Comparison of ENCODE assay signal across 39 cellular contexts in genomic region chr2:107990718-107991117, GRCh38. TPM values are rescaled to one million over a fixed set of nuclear protein-coding genes. Genes with fewer than 3 reads are reported as not detected.
"Had no signal": no experiment of that assay in that cellular context is flagged by ENCODE, and none has a peak within 500 bp of the region (broad histone marks: within the 10 kb centered on the region; RNA-seq: fewer than 3 reads in every experiment).

No MANE protein-coding gene starts in this region.

- H3K36me3 ChIP-seq: MG63 had no signal

- DNase-seq: Karpas-422, Kasumi-1, MG63, MM.1S, MV-4-11, NCI-H1048, NCI-H1092, NCI-H1092 treated with DMSO at 0.1 percent for 48 hours, NCI-H1105, NCI-H1105 treated with DMSO at 0.1 percent for 48 hours, NCI-H1417, NCI-H1417 treated with DMSO at 0.1 percent for 48 hours, NCI-H1436, NCI-H1436 treated with DMSO at 0.1 percent for 48 hours, NCI-H146, NCI-H1694, NCI-H1694 treated with DMSO at 0.1 percent for 48 hours, NCI-H187, NCI-H187 treated with DMSO at 0.1 percent for 48 hours, NCI-H1930, NCI-H2029, NCI-H2029 treated with DMSO at 0.1 percent for 48 hours, NCI-H2081, NCI-H2081 treated with DMSO at 0.1 percent for 48 hours, NCI-H2107, NCI-H2171, NCI-H2171 treated with DMSO at 0.1 percent for 48 hours, NCI-H2227 treated with DMSO at 0.1 percent for 48 hours, NCI-H226, NCI-H345, NCI-H446, NCI-H446 treated with DMSO at 0.1 percent for 48 hours, NCI-H510A, NCI-H510A treated with DMSO at 0.1 percent for 48 hours, NCI-H524 had no signal

- H3K4me3 ChIP-seq: MG63 had no signal

- H3K9me3 ChIP-seq: MG63 had no signal

RNA-seq across cellular contexts. Expression of gene SLC5A7, which starts 4.4 kb away (rescaled TPM):
- total RNA-seq: LHCN-M2, M059J, MCF 10A, NCI-H460 had no signal
